ENCODE assay signal across 8 cellular contexts in the genomic region with DNA sequence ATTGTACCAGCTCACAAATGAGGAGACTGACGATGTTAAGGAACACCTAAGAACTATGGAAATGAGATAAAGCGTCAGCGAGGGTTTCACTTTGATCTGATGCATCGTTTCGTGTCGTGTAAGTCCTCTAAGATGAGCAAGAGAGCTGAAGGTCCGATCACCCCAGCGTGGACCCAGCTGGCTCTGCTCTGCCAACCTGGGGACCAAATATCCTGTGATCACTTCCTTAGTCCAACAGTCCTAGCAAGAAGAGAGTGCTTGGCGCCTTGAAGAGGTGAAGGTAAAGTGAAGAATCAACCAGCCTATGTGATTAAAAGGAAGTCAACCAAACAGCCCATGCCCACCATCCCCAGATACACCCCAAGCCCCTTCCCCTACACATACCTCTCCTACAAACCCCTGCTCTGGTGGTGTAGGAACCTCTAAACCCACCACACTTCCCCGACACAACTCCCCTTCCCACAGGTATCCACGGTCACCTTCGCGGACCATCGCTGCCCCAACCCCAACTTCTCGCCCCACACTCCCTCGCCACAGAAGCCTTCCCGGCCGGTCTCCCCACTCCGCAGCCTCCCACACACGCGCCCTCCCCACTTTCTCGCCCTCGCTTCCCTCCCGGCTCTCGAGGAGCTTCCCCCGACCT. TPM values are rescaled to one million over a fixed set of nuclear protein-coding genes. Genes with fewer than 3 reads are reported as not detected.
DNase-seq lines count a peak whose midpoint lies in the region; ATAC-seq and TF ChIP-seq lines count a peak whose summit lies in the region.

No MANE protein-coding gene starts in this region.

- POLR2A ChIA-PET in CD4-positive, alpha-beta T cell (lab: Charles Lee): interaction anchor here (0.8 to 3.3 kb wide), 9 partner anchors 9 to 432 kb away, joined by 3 to 55 read pairs (median 7); a partner anchor contains a TSS

- H3K9me3 Mint-ChIP-seq in CD4-positive, alpha-beta T cell: peaks cover 2% of the 10 kb centered on the region

- H3K9ac ChIP-seq in mammary epithelial cell (ENCODE audit: insufficient read depth, low read length): peak overlapping the region; percentile 86

- no peak for TF ChIP-seq CTCF in CD4-positive, alpha-beta T cell (IDR thresholded peaks at IDR 0.05)
- TF ChIP-seq CTCF in mammary epithelial cell (conservative IDR thresholded peaks at IDR 0.05 in 1 of 2, IDR thresholded peaks at IDR 0.05 in 1 of 2; ENCODE audit: extremely low read depth in 1 of 2, insufficient read depth in 1 of 2, low read depth in 1 of 2, low read length in 2 of 2): no peak
- TF ChIP-seq CTCF in right lobe of liver (IDR thresholded peaks at IDR 0.05): no peak

- H2AFZ ChIP-seq in mammary epithelial cell (ENCODE audit: low read depth, low read length): peak overlapping the region; percentile 91

- WGBS in mammary epithelial cell (ENCODE audit: low coverage, missing lambda C conversion rate): 0% methylated on average over 8 of the region's 26 CpGs
- WGBS in right lobe of liver (ENCODE audit: insufficient coverage, low coverage, low lambda C conversion rate, missing lambda C conversion rate): 1% methylated on average over 26 of the region's 26 CpGs

- no peaks in the 10 kb centered on the region for H3K9me3 ChIP-seq in CD4-positive, alpha-beta T cell (ENCODE audit: control insufficient read depth, low read length)
- no peaks in the 10 kb centered on the region for H3K9me3 ChIP-seq in mammary epithelial cell (replicated peaks; ENCODE audit: insufficient read depth, low read length)
- H3K9me3 ChIP-seq in right lobe of liver: no peaks in the 10 kb centered on the region

- no peaks in the 10 kb centered on the region for H3K27me3 ChIP-seq in CD4-positive, alpha-beta T cell (ENCODE audit: control insufficient read depth, insufficient read depth, low read length)
- no peaks in the 10 kb centered on the region for H3K27me3 ChIP-seq in mammary epithelial cell (ENCODE audit: insufficient read depth, low read length)
- H3K27me3 ChIP-seq in right lobe of liver: no peaks in the 10 kb centered on the region

- peaks cover 38% of the 10 kb centered on the region for H3K4me1 Mint-ChIP-seq in CD4-positive, alpha-beta T cell (ENCODE audit: low read depth)

- peak overlapping the region; percentile 86 for H3K4me2 ChIP-seq in mammary epithelial cell (ENCODE audit: insufficient read depth, low read depth, low read length)

- no peaks in the 10 kb centered on the region for H3K27me3 Mint-ChIP-seq in CD4-positive, alpha-beta T cell

- no TSS peak for BruUV-seq in mammary epithelial cell (replicated peaks; lab: Mats Ljungman, UMichigan)

- H3K36me3 Mint-ChIP-seq in CD4-positive, alpha-beta T cell (ENCODE audit: low read depth): peaks cover 15% of the 10 kb centered on the region

- dilution Hi-C loops in mammary epithelial cell (cut with HindIII; ENCODE audit: low sequenced_read_pairs): no loop called here

- DNase-seq in CD4-positive, alpha-beta T cell: peak in 4 of 10 experiments; percentile 1 to 9 (median 4)
- DNase-seq in mammary epithelial cell (peak; percentile 45), right lobe of liver (peak in 2 of 3 donors; percentile 24 to 69), DMS79 treated with DMSO at 0.1 percent for 48 hours (lab: John Stamatoyannopoulos, UW) (no peak), sciatic nerve (ENCODE audit: low spot score) (no peak)
- peak; percentile 12 to 40 (median 15) for DNase-seq in stimulated activated CD4-positive, alpha-beta T cell treated with anti-CD3 and anti-CD28 coated beads, TNF-alpha, amount 100 ng/mL, for 48 hours (ENCODE audit: low read depth in 3 of 3)

- TF ChIP-seq POLR2A in Raji (IDR thresholded peaks at IDR 0.05; ENCODE audit: insufficient read depth, low read depth, low read length) (0 out of 2 replicates have a peak, but pooled peaks have one; percentile 1), right lobe of liver (IDR thresholded peaks at IDR 0.05) (no peak)

- peak overlapping the region; percentile 100 for H3K27ac Mint-ChIP-seq in CD4-positive, alpha-beta T cell

- H3K79me2 ChIP-seq in mammary epithelial cell (ENCODE audit: insufficient read depth, low read length): peaks cover 57% of the 10 kb centered on the region

- in situ Hi-C loops in mammary epithelial cell (cut with MboI; ENCODE audit: low sequenced_read_pairs in 2 of 2): no loop called here

- H3K4me1 ChIP-seq in mammary epithelial cell (ENCODE audit: insufficient read depth, low read length) (peaks cover 16% of the 10 kb centered on the region), right lobe of liver (peaks cover 0 to 34% (median 9%) of the 10 kb centered on the region in 4 donors)

- H3K4me3 Mint-ChIP-seq in CD4-positive, alpha-beta T cell: peak overlapping the region; percentile 98

- intact Hi-C loops in CD4-positive, alpha-beta T cell (cut with DNase I, micrococcal nuclease): loop anchor here in 1 of 2 experiments (1.0 to 10.0 kb wide), 3 partner anchors 26 to 303 kb away; a partner anchor contains a TSS
- intact Hi-C loops in mammary epithelial cell (cut with micrococcal nuclease): no loop called here
- intact Hi-C loops in right lobe of liver (cut with DNase I): no loop called here
- intact Hi-C loops in sciatic nerve (cut with DNase I): no loop called here

- CTCF ChIA-PET in CD4-positive, alpha-beta T cell (lab: Charles Lee): interaction anchor here (0.8 to 1.9 kb wide), 3 partner anchors 17 to 55 kb away, joined by 3 to 7 read pairs (median 4); no protein-coding TSS in a partner anchor
- CTCF ChIA-PET in mammary epithelial cell (lab: Charles Lee; ENCODE audit: low non-redundant PET): no interaction called here

- no peaks in the 10 kb centered on the region for H3K36me3 ChIP-seq in mammary epithelial cell (ENCODE audit: insufficient read depth, low read length)
- no peaks in the 10 kb centered on the region for H3K36me3 ChIP-seq in right lobe of liver

- no peak for ATAC-seq in CD4-positive, alpha-beta T cell (ENCODE audit: poor library complexity)
- ATAC-seq in GM21717 (IDR thresholded peaks at IDR 0.05; ENCODE audit: unreplicated experiment): peak; percentile 0
- ATAC-seq in right lobe of liver: peak in 2 of 4 donors; percentile 0 to 10
- no peak for ATAC-seq in sciatic nerve

- H3K27ac ChIP-seq in CD4-positive, alpha-beta T cell (ENCODE audit: low read depth, low read length): peak overlapping the region; percentile 98
- H3K27ac ChIP-seq in mammary epithelial cell (ENCODE audit: insufficient read depth, low read depth, low read length) (peak overlapping the region; percentile 98), right lobe of liver (peak overlapping the region; percentile 91 to 100 (median 99))

- H3K4me3 ChIP-seq in mammary epithelial cell (replicated peaks in 1 of 3; ENCODE audit: insufficient read depth in 1 of 3, low read depth in 2 of 3, low read length in 3 of 3) (peak overlapping the region; percentile 90 to 96 (median 92)), right lobe of liver (peak overlapping the region; percentile 84 to 98 (median 98))

- no peaks in the 10 kb centered on the region for H4K20me1 ChIP-seq in mammary epithelial cell (ENCODE audit: insufficient read depth, low read length)

RNA-seq across cellular contexts. Expression of a gene that starts 0.7 kb away (rescaled TPM):
- 10 to 100 TPM; 14.5 to 15.3 TPM for total RNA-seq in CD4-positive, alpha-beta T cell
- total RNA-seq in mammary epithelial cell: 10 to 100 TPM; 12.0 to 23.7 TPM
- 10.4 TPM for polyA plus RNA-seq in mammary epithelial cell
- polyA minus RNA-seq in mammary epithelial cell: 6.9 TPM
- 10 to 100 TPM in 3 of 6 experiments, 1 to 10 TPM in 3; 8.7 to 12.6 (median 9.8) TPM for total RNA-seq in right lobe of liver
- total RNA-seq in sciatic nerve: 29.4 TPM

RNA-seq across cellular contexts. Expression of a gene that starts 26.9 kb away (rescaled TPM):
- 1 to 10 TPM; 5.1 to 5.3 TPM for total RNA-seq in CD4-positive, alpha-beta T cell
- total RNA-seq in mammary epithelial cell (10 to 100 TPM; 19.9 to 20.8 TPM), right lobe of liver (100 to 1,000 TPM in 3 of 6 experiments, 10 to 100 TPM in 3; 65.8 to 166 (median 100) TPM), sciatic nerve (25.3 TPM)
- polyA plus RNA-seq in mammary epithelial cell: 27.7 TPM
- polyA minus RNA-seq in mammary epithelial cell: 24.4 TPM

Comparison
In these comparisons a context has a peak if more than half of its experiments do, and no peak if none do; other contexts are left out.
1. DNase-seq: peak in mammary epithelial cell (single experiment), right lobe of liver (2 of 3) and stimulated activated CD4-positive, alpha-beta T cell treated with anti-CD3 and anti-CD28 coated beads, TNF-alpha, amount 100 ng/mL, for 48 hours (3 of 3); none in DMS79 treated with DMSO at 0.1 percent for 48 hours (single experiment) and sciatic nerve (single experiment).
2. Peak in every context shown above with its lines, with median percentiles within 50 percentile points of each other: H3K27ac ChIP-seq.